8 cellular contexts compared by ENCODE assay signal in the genomic region with DNA sequence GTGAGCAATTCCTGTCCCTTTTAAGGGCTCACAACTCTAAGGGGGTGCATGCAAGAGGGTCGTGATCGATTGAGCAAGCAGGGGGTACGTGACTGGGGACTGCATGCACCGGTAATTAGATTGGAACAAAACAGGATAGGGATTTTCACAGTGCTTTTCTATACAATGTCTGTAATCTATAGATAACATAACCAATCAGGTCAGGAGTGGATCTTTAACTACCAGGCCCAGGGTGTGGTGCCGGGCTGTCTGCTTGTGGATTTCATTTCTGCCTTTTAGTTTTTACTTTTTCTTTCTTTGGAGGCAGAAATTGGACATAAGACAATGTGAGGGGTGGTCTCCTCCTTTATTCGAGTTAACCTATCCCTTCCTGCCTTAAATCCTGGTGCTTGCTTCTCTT. TPM values are rescaled to one million over a fixed set of nuclear protein-coding genes. Genes with fewer than 3 reads are reported as not detected.
A peak's percentile ranks its signal among the peaks of the same experiment; 100 is the strongest.
DNase-seq lines count a peak whose midpoint lies in the region; ATAC-seq, FAIRE-seq and TF ChIP-seq lines count a peak whose summit lies in the region.
"Not testable (repeated sequence)": the region's sequence is repeated elsewhere in the genome, so short reads cannot be mapped to it uniquely, and the experiment has no call there.

No MANE protein-coding gene starts in this region.

- H3K23ac ChIP-seq in H9 (ENCODE audit: insufficient read length, low read depth, low read length): not testable (repeated sequence)

- TF ChIP-seq POLR2A in K562 (conservative IDR thresholded peaks at IDR 0.05): not testable (repeated sequence)

- H3K18ac ChIP-seq in H9 (ENCODE audit: insufficient read length, low read depth, low read length): not testable (repeated sequence)

- WGBS in H9 (ENCODE audit: extremely low coverage, insufficient read length, low lambda C conversion rate): no CpG with 5 or more reads among the region's 6 CpGs
- WGBS in K562 (ENCODE audit: insufficient coverage, low coverage, missing lambda C conversion rate): 3% methylated on average over 6 of the region's 6 CpGs

- TF ChIP-seq RAD21 in K562 (CRISPR knock-in tag; conservative IDR thresholded peaks at IDR 0.05 in 1 of 2, IDR thresholded peaks at IDR 0.05 in 1 of 2): not testable (repeated sequence)

- H3K36me3 ChIP-seq in CD8-positive, alpha-beta T cell (ENCODE audit: insufficient read depth, low read length); K562 (ENCODE audit: control insufficient read depth, insufficient read depth, low read length): not testable (repeated sequence)

- not testable (repeated sequence) for H4K91ac ChIP-seq in H9 (ENCODE audit: insufficient read length, low read depth, low read length)

- not testable (repeated sequence) for TF ChIP-seq EP300 in K562 (IDR thresholded peaks at IDR 0.05; ENCODE audit: low read length)

- not testable (repeated sequence) for H2AFZ ChIP-seq in H9 (ENCODE audit: low read length); K562 (ENCODE audit: low read depth, low read length)

- H3K4ac ChIP-seq in H9 (ENCODE audit: low read depth, low read length): not testable (repeated sequence)

- peak overlapping the region; percentile 6 for H3K27ac Mint-ChIP-seq in CD8-positive, alpha-beta T cell
- H3K27ac Mint-ChIP-seq in H9: peak overlapping the region in 2 of 3 experiments; percentile 61 to 64; a peak in 3 of 7 replicates
- peak overlapping the region; percentile 27 for H3K27ac Mint-ChIP-seq in dendritic cell treated with granulocyte-macrophage colony-stimulating factor and Interleukin-4, amounts not matched to agents 40 ng/mL and 50 ng/mL, for 4 days
- H3K27ac Mint-ChIP-seq in mesothelial cell of epicardium: peak overlapping the region; percentile 63
- peak overlapping the region; percentile 52 for H3K27ac Mint-ChIP-seq in type B pancreatic cell

- not testable (repeated sequence) for H2AK5ac ChIP-seq in H9 (ENCODE audit: insufficient read length, low read length)

- not testable (repeated sequence) for DNase-seq in CD8-positive, alpha-beta T cell; H9; K562 (ENCODE audit: extremely low read depth in 1 of 4, low spot score in 3 of 4); mesothelial cell of epicardium (ENCODE audit: low spot score in 2 of 2, unreplicated experiment in 2 of 2); substantia nigra (lab: John Stamatoyannopoulos, UW); type B pancreatic cell (ENCODE audit: extremely low spot score, unreplicated experiment)
- peak; percentile 85 for DNase-seq in OCI-M1 (lab: John Stamatoyannopoulos, UW)

- H3K56ac ChIP-seq in H9 (ENCODE audit: insufficient read length, low read depth, low read length): not testable (repeated sequence)

- not testable (repeated sequence) for H3K9me1 ChIP-seq in K562 (ENCODE audit: control insufficient read depth, insufficient read depth, low read length)

- in situ Hi-C loops in K562 (cut with MboI): not testable (repeated sequence)

- H2BK12ac ChIP-seq in H9 (ENCODE audit: insufficient read length, low read depth, low read length): not testable (repeated sequence)

- not testable (repeated sequence) for H4K20me1 ChIP-seq in H9 (ENCODE audit: control insufficient read depth, insufficient read depth, insufficient read length); K562 (replicated peaks; ENCODE audit: control insufficient read depth, insufficient read depth, low read length)

- H3K4me1 ChIP-seq in CD8-positive, alpha-beta T cell (ENCODE audit: insufficient read depth, low read length); H9 (ENCODE audit: insufficient read depth, low read length): not testable (repeated sequence)
- peaks cover 0 to 16% of the 10 kb centered on the region in 2 experiments; a peak in 3 of 5 replicates for H3K4me1 ChIP-seq in K562 (replicated peaks in 1 of 2; ENCODE audit: control insufficient read depth in 2 of 2, insufficient read depth in 2 of 2, low read length in 2 of 2)

- H3K9ac ChIP-seq in H9 (ENCODE audit: extremely low read depth, insufficient read length, low read length); K562 (ENCODE audit: insufficient read depth in 1 of 2, low read depth in 2 of 2, low read length in 2 of 2): not testable (repeated sequence)

- not testable (repeated sequence) for H3K79me2 ChIP-seq in H9 (ENCODE audit: insufficient read depth, low read length); K562 (ENCODE audit: control insufficient read depth, insufficient read depth, low read length)

- not testable (repeated sequence) for H3K27me3 Mint-ChIP-seq in CD8-positive, alpha-beta T cell (ENCODE audit: low read depth); H9 (ENCODE audit: low read depth); dendritic cell treated with granulocyte-macrophage colony-stimulating factor and Interleukin-4, amounts not matched to agents 40 ng/mL and 50 ng/mL, for 4 days; mesothelial cell of epicardium (ENCODE audit: low read depth); type B pancreatic cell

- H2BK5ac ChIP-seq in H9 (ENCODE audit: insufficient read length, low read length): not testable (repeated sequence)

- not testable (repeated sequence) for H4K5ac ChIP-seq in H9 (ENCODE audit: insufficient read length, low read depth, low read length)

- not testable (repeated sequence) for H3K4me3 Mint-ChIP-seq in CD8-positive, alpha-beta T cell; H9; dendritic cell treated with granulocyte-macrophage colony-stimulating factor and Interleukin-4, amounts not matched to agents 40 ng/mL and 50 ng/mL, for 4 days; mesothelial cell of epicardium
- H3K4me3 Mint-ChIP-seq in type B pancreatic cell: peak overlapping the region; percentile 39

- H2BK20ac ChIP-seq in H9 (ENCODE audit: low read depth, low read length, poor library complexity, severe bottlenecking): not testable (repeated sequence)

- not testable (repeated sequence) for TF ChIP-seq CTCF in CD8-positive, alpha-beta T cell (IDR thresholded peaks at IDR 0.05); H9 (conservative IDR thresholded peaks at IDR 0.05); K562 (IDR thresholded peaks at IDR 0.05 in 2 of 3, conservative IDR thresholded peaks at IDR 0.05 in 1 of 3; ENCODE audit: insufficient read depth in 2 of 3, low read depth in 1 of 3, low read length in 3 of 3); mesothelial cell of epicardium (IDR thresholded peaks at IDR 0.05; ENCODE audit: unreplicated experiment); type B pancreatic cell (conservative IDR thresholded peaks at IDR 0.05)

- BruUV-seq in K562 (replicated peaks; lab: Mats Ljungman, UMichigan): not testable (repeated sequence)

- not testable (repeated sequence) for H2BK15ac ChIP-seq in H9 (ENCODE audit: low read depth, low read length)

- not testable (repeated sequence) for H3K27ac ChIP-seq in CD8-positive, alpha-beta T cell (ENCODE audit: low read depth, low read length); H9 (ENCODE audit: insufficient read length, low read depth, low read length); K562 (ENCODE audit: extremely low read depth, low read depth, low read length)
- peak overlapping the region; percentile 66 for H3K27ac ChIP-seq in substantia nigra (ENCODE audit: low read depth, low read length, poor library complexity, severe bottlenecking)

- not testable (repeated sequence) for H3K4me3 ChIP-seq in CD8-positive, alpha-beta T cell (ENCODE audit: low read depth, low read length); K562

- CTCF ChIA-PET in CD8-positive, alpha-beta T cell (lab: Charles Lee): interaction anchor here (0.6 kb wide), 1 partner anchor 17 kb away, joined by 3 read pairs; no protein-coding TSS in a partner anchor
- CTCF ChIA-PET in K562 (lab: Yijun Ruan, JAX; ENCODE audit: low intra/inter-chr PET ratio): not testable (repeated sequence)

- not testable (repeated sequence) for H2BK120ac ChIP-seq in H9 (ENCODE audit: low read depth, low read length, poor library complexity, severe bottlenecking)

- not testable (repeated sequence) for H3K27me3 ChIP-seq in CD8-positive, alpha-beta T cell (ENCODE audit: insufficient read depth, low read length); H9 (ENCODE audit: insufficient read depth, low read length); K562 (ENCODE audit: control insufficient read depth in 2 of 2, insufficient read depth in 2 of 2, low read length in 2 of 2)

- not testable (repeated sequence) for H3K14ac ChIP-seq in H9 (ENCODE audit: insufficient read depth, low read length)

- not testable (repeated sequence) for H4K8ac ChIP-seq in H9 (replicated peaks; ENCODE audit: insufficient read length, low read depth, low read length)

- not testable (repeated sequence) for H3K9me3 Mint-ChIP-seq in CD8-positive, alpha-beta T cell; dendritic cell treated with granulocyte-macrophage colony-stimulating factor and Interleukin-4, amounts not matched to agents 40 ng/mL and 50 ng/mL, for 4 days; mesothelial cell of epicardium; type B pancreatic cell
- H3K9me3 Mint-ChIP-seq in H9: peaks cover 8 to 10% of the 10 kb centered on the region in 2 experiments; a peak in 4 of 5 replicates

- POLR2A ChIA-PET in CD8-positive, alpha-beta T cell (lab: Charles Lee): interaction anchor here (0.6 kb wide), 1 partner anchor 19 kb away, joined by 3 read pairs; no protein-coding TSS in a partner anchor
- POLR2A ChIA-PET in K562 (lab: Yijun Ruan, JAX): interaction anchor here (0.6 to 1.2 kb wide), 4 partner anchors 10 to 120 kb away, joined by 4 read pairs; no protein-coding TSS in a partner anchor

- H3K36me3 Mint-ChIP-seq in CD8-positive, alpha-beta T cell; mesothelial cell of epicardium: not testable (repeated sequence)
- H3K36me3 Mint-ChIP-seq in H9 (ENCODE audit: insufficient read depth in 1 of 3, low read depth in 3 of 3) (peaks cover 10 to 11% (median 10%) of the 10 kb centered on the region in 3 experiments), type B pancreatic cell (peaks cover 20% of the 10 kb centered on the region)
- peaks cover 38% of the 10 kb centered on the region for H3K36me3 Mint-ChIP-seq in dendritic cell treated with granulocyte-macrophage colony-stimulating factor and Interleukin-4, amounts not matched to agents 40 ng/mL and 50 ng/mL, for 4 days (ENCODE audit: low read depth)

- H3K9me3 ChIP-seq in CD8-positive, alpha-beta T cell (ENCODE audit: low read length); H9 (ENCODE audit: control insufficient read depth, low read depth, low read length); K562 (replicated peaks; ENCODE audit: control insufficient read depth, insufficient read depth, low read depth, low read length): not testable (repeated sequence)

- H3K79me1 ChIP-seq in H9 (ENCODE audit: insufficient read depth, low read depth, low read length, poor library complexity, severe bottlenecking): not testable (repeated sequence)

- H3K23me2 ChIP-seq in H9 (ENCODE audit: insufficient read length, low read depth, low read length, poor library complexity, severe bottlenecking): not testable (repeated sequence)

- not testable (repeated sequence) for ATAC-seq in CD8-positive, alpha-beta T cell; K562

- H3K4me2 ChIP-seq in H9 (ENCODE audit: insufficient read depth, insufficient read length, low read length): not testable (repeated sequence)
- peak overlapping the region; percentile 22; the same call in 1 of the 2 replicates for H3K4me2 ChIP-seq in K562 (ENCODE audit: insufficient read depth, low read length)

- not testable (repeated sequence) for FAIRE-seq in K562 (lab: Jason Lieb, UNC)

- H3K4me1 Mint-ChIP-seq in CD8-positive, alpha-beta T cell (ENCODE audit: low read depth): not testable (repeated sequence)
- H3K4me1 Mint-ChIP-seq in H9 (peaks cover 27 to 32% of the 10 kb centered on the region in 2 experiments), mesothelial cell of epicardium (peaks cover 27% of the 10 kb centered on the region), type B pancreatic cell (ENCODE audit: unreplicated experiment) (peaks cover 18% of the 10 kb centered on the region)
- H3K4me1 Mint-ChIP-seq in dendritic cell treated with granulocyte-macrophage colony-stimulating factor and Interleukin-4, amounts not matched to agents 40 ng/mL and 50 ng/mL, for 4 days (ENCODE audit: low read depth): peaks cover 36% of the 10 kb centered on the region

- H3T11ph ChIP-seq in H9 (ENCODE audit: low read length): not testable (repeated sequence)

- intact Hi-C loops in CD8-positive, alpha-beta T cell (cut with DNase I, micrococcal nuclease); K562 (cut with micrococcal nuclease); dendritic cell treated with granulocyte-macrophage colony-stimulating factor and Interleukin-4, amounts not matched to agents 40 ng/mL and 50 ng/mL, for 4 days (cut with micrococcal nuclease): not testable (repeated sequence)

RNA-seq across cellular contexts. Expression of gene ACER3, which starts 40.9 kb away (rescaled TPM):
- total RNA-seq in CD8-positive, alpha-beta T cell: 1 to 10 TPM; 5.0 to 5.8 TPM
- total RNA-seq in H9 (2021): 14.7 and 17.2 TPM in 2 replicates
- 28.7 and 32.1 TPM in 2 replicates for total RNA-seq in K562 (2011; cell fraction: chromatin; rRNA removed; ENCODE audit: low replicate concordance)
- 16.7 and 18.3 TPM in 2 replicates for total RNA-seq in K562 (2011; cell fraction: nucleolus; rRNA removed)
- total RNA-seq in K562 (2011; cell fraction: nucleoplasm; rRNA removed): 17.2 and 24.5 TPM in 2 replicates
- 5.6 and 7.5 TPM in 2 replicates for total RNA-seq in K562 (2014; rRNA removed)
- total RNA-seq in K562 (2014; rRNA removed; fragmentation: Illumina TruSeq; extraction: Trizol): 9.5 and 13.3 TPM in 2 replicates
- total RNA-seq in K562 (2015; rRNA removed; fragmentation: Illumina TruSeq; extraction: Trizol): 8.6 and 10.3 TPM in 2 replicates
- 10.5 and 13.1 TPM in 2 replicates for total RNA-seq in K562 (2021)
- 18.7 and 23.8 TPM in 2 replicates for polyA plus RNA-seq in K562 (2011; rRNA removed)
- polyA plus RNA-seq in K562 (2011; cell fraction: cytosol; rRNA removed): 6.5 and 9.3 TPM in 2 replicates
- polyA plus RNA-seq in K562 (2011; cell fraction: nucleus; rRNA removed): 11.8 and 12.2 TPM in 2 replicates
- polyA plus RNA-seq in K562 (2012): 6.9 and 7.1 TPM in 2 replicates
- 8.2 and 11.3 TPM in 2 replicates for polyA plus RNA-seq in K562 (2014; fragmentation: Illumina TruSeq; extraction: Trizol)
- polyA plus RNA-seq in K562 (2014; fragmentation: Nextera tagmentation; extraction: Ambion mirVana): 1 to 10 TPM; 2.0 to 3.0 TPM
- polyA plus RNA-seq in K562 (2014; rRNA removed): 6.1 and 6.2 TPM in 2 replicates
- 21.6 and 23.6 TPM in 2 replicates for polyA minus RNA-seq in K562 (2011; rRNA and poly(A)+ RNA removed)
- 5.0 and 5.7 TPM in 2 replicates for polyA minus RNA-seq in K562 (2011; cell fraction: cytosol; rRNA and poly(A)+ RNA removed)
- 14.5 and 14.7 TPM in 2 replicates for polyA minus RNA-seq in K562 (2011; cell fraction: nucleus; rRNA and poly(A)+ RNA removed)
- 15.1 to 17.5 TPM (median 16.5 TPM) in 3 replicates for total RNA-seq in mesothelial cell of epicardium
- total RNA-seq in type B pancreatic cell (ENCODE audit: low replicate concordance): 25.7 and 39.3 TPM in 2 replicates

Comparison
In these comparisons a context has a peak if more than half of its experiments do, and no peak if none do; other contexts are left out.
1. H3K27ac Mint-ChIP-seq: peak in every context shown above with its lines; median percentile 63 in mesothelial cell of epicardium; 62 in H9; 52 in type B pancreatic cell; 27 in dendritic cell treated with granulocyte-macrophage colony-stimulating factor and Interleukin-4, amounts not matched to agents 40 ng/mL and 50 ng/mL, for 4 days; 6 in CD8-positive, alpha-beta T cell.